Comparison of ENCODE assay signal across 1 cellular context in the genomic region with DNA sequence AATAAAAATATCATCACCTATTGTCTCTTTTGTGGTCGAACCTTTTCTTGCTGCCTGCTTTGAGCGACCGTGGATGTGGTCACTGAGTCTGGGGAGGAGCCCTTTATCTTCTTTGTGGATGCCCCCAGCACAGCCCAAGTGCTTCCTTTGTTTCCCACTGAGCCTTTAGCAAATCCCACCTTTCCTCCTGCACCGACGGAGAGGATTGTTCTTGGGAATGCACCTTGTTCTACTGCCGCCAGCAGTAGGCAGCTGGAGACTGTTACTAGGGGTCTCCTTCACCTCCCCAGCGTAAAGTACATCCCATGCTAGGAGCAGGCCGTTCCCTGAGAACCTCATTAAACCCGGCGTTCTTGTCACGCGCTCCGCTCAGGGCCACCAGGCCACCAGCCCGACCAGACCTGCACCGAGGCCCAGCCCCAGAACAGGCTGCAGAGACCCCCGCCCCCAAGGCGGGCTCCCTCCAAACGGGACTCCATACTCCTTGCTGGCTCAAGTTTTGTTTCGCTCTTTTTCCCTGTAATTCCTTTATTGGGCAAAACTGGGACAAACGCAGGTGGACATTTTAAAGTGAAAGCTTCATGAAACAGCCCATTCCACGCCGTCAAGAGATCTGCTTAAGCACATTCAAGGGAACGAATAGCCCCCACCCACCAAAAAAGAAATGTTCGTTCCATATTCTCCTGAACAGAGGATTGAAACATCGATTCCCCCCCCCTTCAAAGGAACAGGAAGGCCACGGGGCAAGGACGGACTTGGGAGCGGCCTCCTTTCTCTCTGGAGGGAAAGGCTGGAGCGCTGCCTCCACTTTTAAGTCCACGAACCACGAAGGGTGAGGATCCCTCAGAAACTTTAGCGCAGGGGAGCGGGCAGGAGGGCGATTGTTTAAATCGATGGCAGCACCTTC.
TF ChIP-seq lines count a peak whose summit lies in the region.

No MANE protein-coding gene starts in this region.

TF ChIP-seq in HepG2, 621 proteins besides CTCF, POLR2A, EP300 and RAD21 (continued from another document and continues in another):
- TF ChIP-seq, protein P1, sequence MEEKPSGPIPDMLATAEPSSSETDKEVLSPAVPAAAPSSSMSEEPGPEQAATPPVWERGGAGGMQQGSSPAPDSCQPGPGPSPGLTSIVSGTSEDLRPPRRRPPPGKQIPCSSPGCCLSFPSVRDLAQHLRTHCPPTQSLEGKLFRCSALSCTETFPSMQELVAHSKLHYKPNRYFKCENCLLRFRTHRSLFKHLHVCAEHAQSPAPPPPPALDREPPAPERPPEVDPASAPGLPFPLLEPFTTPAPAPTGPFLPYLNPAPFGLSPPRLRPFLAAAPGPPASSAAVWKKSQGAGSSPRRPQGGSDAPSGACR (CRISPR knock-in tag; IDR thresholded peaks at IDR 0.05), result 0 out of 2 replicates have a peak, but pooled peaks have one; percentile 30
- TF ChIP-seq DR1 (CRISPR knock-in tag; IDR thresholded peaks at IDR 0.05) (no peak; the same call in 1 of the 2 replicates), GLI4 (CRISPR knock-in tag; IDR thresholded peaks at IDR 0.05; ENCODE audit: borderline replicate concordance) (peak; percentile 50; the same call in 1 of the 2 replicates), ZBTB8A (CRISPR knock-in tag; IDR thresholded peaks at IDR 0.05; ENCODE audit: borderline replicate concordance, low read depth) (peak; percentile 71; the same call in 1 of the 2 replicates), ATF7 (IDR thresholded peaks at IDR 0.05) (no peak), ATF7 (CRISPR knock-in tag; IDR thresholded peaks at IDR 0.05) (0 out of 2 replicates have a peak, but pooled peaks have one; percentile 25), FOXC1 (CRISPR knock-in tag; IDR thresholded peaks at IDR 0.05; ENCODE audit: borderline replicate concordance) (peak; percentile 30; the same call in 1 of the 2 replicates), AGO1 (IDR thresholded peaks at IDR 0.05; ENCODE audit: low read depth, low read length, poor library complexity, severe bottlenecking) (no peak), HHEX (CRISPR knock-in tag; IDR thresholded peaks at IDR 0.05) (no peak), ZNF773 (CRISPR knock-in tag; IDR thresholded peaks at IDR 0.05; ENCODE audit: borderline replicate concordance) (0 out of 2 replicates have a peak, but pooled peaks have one; percentile 55), MIER2 (CRISPR knock-in tag; IDR thresholded peaks at IDR 0.05) (0 out of 2 replicates have a peak, but pooled peaks have one; percentile 17), MYNN (CRISPR knock-in tag; IDR thresholded peaks at IDR 0.05; ENCODE audit: low read depth) (no peak), ZNF619 (CRISPR knock-in tag; IDR thresholded peaks at IDR 0.05) (peak; percentile 41; the same call in 1 of the 2 replicates), MAFF (IDR thresholded peaks at IDR 0.05; ENCODE audit: low read depth, low read length) (no peak), ZSCAN9 (CRISPR knock-in tag; IDR thresholded peaks at IDR 0.05; ENCODE audit: borderline replicate concordance) (peak; percentile 71; the same call in 1 of the 2 replicates), ZNF430 (CRISPR knock-in tag; IDR thresholded peaks at IDR 0.05) (no peak), SSRP1 (CRISPR knock-in tag; IDR thresholded peaks at IDR 0.05) (no peak), SRSF9 (IDR thresholded peaks at IDR 0.05; ENCODE audit: borderline replicate concordance, insufficient read depth, low read depth, low read length, poor library complexity, severe bottlenecking) (no peak), ZNF7 (CRISPR knock-in tag; IDR thresholded peaks at IDR 0.05) (no peak), WIZ (CRISPR knock-in tag; IDR thresholded peaks at IDR 0.05) (no peak), AGO2 (optimal IDR thresholded peaks at IDR 0.05; ENCODE audit: low read depth, low read length) (no peak), REL (CRISPR knock-in tag; conservative IDR thresholded peaks at IDR 0.05) (no peak), ZBTB20 (CRISPR knock-in tag; IDR thresholded peaks at IDR 0.05; ENCODE audit: borderline replicate concordance, low read depth) (peak; percentile 63; the same call in 1 of the 2 replicates), MIXL1 (CRISPR knock-in tag; IDR thresholded peaks at IDR 0.05) (no peak; the same call in 1 of the 2 replicates), ZNF317 (CRISPR knock-in tag; IDR thresholded peaks at IDR 0.05) (no peak; the same call in 1 of the 2 replicates), IRX3 (CRISPR knock-in tag; IDR thresholded peaks at IDR 0.05; ENCODE audit: borderline replicate concordance, low read depth) (peak; percentile 41; the same call in 1 of the 2 replicates), ZC3H13 (CRISPR knock-in tag; IDR thresholded peaks at IDR 0.05) (no peak; the same call in 1 of the 2 replicates), PHF8 (CRISPR knock-in tag; IDR thresholded peaks at IDR 0.05) (peak; percentile 40; the same call in 1 of the 2 replicates)
- TF ChIP-seq, protein P2, sequence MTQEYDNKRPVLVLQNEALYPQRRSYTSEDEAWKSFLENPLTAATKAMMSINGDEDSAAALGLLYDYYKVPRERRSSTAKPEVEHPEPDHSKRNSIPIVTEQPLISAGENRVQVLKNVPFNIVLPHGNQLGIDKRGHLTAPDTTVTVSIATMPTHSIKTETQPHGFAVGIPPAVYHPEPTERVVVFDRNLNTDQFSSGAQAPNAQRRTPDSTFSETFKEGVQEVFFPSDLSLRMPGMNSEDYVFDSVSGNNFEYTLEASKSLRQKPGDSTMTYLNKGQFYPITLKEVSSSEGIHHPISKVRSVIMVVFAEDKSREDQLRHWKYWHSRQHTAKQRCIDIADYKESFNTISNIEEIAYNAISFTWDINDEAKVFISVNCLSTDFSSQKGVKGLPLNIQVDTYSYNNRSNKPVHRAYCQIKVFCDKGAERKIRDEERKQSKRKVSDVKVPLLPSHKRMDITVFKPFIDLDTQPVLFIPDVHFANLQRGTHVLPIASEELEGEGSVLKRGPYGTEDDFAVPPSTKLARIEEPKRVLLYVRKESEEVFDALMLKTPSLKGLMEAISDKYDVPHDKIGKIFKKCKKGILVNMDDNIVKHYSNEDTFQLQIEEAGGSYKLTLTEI (CRISPR knock-in tag; conservative IDR thresholded peaks at IDR 0.05), result no peak
- TF ChIP-seq, protein P3, sequence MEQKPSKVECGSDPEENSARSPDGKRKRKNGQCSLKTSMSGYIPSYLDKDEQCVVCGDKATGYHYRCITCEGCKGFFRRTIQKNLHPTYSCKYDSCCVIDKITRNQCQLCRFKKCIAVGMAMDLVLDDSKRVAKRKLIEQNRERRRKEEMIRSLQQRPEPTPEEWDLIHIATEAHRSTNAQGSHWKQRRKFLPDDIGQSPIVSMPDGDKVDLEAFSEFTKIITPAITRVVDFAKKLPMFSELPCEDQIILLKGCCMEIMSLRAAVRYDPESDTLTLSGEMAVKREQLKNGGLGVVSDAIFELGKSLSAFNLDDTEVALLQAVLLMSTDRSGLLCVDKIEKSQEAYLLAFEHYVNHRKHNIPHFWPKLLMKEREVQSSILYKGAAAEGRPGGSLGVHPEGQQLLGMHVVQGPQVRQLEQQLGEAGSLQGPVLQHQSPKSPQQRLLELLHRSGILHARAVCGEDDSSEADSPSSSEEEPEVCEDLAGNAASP (CRISPR knock-in tag; IDR thresholded peaks at IDR 0.05; ENCODE audit: borderline replicate concordance), result no peak
- TF ChIP-seq, protein P4, sequence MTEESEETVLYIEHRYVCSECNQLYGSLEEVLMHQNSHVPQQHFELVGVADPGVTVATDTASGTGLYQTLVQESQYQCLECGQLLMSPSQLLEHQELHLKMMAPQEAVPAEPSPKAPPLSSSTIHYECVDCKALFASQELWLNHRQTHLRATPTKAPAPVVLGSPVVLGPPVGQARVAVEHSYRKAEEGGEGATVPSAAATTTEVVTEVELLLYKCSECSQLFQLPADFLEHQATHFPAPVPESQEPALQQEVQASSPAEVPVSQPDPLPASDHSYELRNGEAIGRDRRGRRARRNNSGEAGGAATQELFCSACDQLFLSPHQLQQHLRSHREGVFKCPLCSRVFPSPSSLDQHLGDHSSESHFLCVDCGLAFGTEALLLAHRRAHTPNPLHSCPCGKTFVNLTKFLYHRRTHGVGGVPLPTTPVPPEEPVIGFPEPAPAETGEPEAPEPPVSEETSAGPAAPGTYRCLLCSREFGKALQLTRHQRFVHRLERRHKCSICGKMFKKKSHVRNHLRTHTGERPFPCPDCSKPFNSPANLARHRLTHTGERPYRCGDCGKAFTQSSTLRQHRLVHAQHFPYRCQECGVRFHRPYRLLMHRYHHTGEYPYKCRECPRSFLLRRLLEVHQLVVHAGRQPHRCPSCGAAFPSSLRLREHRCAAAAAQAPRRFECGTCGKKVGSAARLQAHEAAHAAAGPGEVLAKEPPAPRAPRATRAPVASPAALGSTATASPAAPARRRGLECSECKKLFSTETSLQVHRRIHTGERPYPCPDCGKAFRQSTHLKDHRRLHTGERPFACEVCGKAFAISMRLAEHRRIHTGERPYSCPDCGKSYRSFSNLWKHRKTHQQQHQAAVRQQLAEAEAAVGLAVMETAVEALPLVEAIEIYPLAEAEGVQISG (CRISPR knock-in tag; IDR thresholded peaks at IDR 0.05), result peak; percentile 50; the same call in 1 of the 2 replicates
- TF ChIP-seq, protein P5, sequence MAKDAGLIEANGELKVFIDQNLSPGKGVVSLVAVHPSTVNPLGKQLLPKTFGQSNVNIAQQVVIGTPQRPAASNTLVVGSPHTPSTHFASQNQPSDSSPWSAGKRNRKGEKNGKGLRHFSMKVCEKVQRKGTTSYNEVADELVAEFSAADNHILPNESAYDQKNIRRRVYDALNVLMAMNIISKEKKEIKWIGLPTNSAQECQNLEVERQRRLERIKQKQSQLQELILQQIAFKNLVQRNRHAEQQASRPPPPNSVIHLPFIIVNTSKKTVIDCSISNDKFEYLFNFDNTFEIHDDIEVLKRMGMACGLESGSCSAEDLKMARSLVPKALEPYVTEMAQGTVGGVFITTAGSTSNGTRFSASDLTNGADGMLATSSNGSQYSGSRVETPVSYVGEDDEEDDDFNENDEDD (CRISPR knock-in tag; IDR thresholded peaks at IDR 0.05; ENCODE audit: borderline replicate concordance), result no peak
- TF ChIP-seq, protein P6, sequence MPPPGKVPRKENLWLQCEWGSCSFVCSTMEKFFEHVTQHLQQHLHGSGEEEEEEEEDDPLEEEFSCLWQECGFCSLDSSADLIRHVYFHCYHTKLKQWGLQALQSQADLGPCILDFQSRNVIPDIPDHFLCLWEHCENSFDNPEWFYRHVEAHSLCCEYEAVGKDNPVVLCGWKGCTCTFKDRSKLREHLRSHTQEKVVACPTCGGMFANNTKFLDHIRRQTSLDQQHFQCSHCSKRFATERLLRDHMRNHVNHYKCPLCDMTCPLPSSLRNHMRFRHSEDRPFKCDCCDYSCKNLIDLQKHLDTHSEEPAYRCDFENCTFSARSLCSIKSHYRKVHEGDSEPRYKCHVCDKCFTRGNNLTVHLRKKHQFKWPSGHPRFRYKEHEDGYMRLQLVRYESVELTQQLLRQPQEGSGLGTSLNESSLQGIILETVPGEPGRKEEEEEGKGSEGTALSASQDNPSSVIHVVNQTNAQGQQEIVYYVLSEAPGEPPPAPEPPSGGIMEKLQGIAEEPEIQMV (CRISPR knock-in tag; IDR thresholded peaks at IDR 0.05; ENCODE audit: low read depth), result no peak
- TF ChIP-seq, protein P7, sequence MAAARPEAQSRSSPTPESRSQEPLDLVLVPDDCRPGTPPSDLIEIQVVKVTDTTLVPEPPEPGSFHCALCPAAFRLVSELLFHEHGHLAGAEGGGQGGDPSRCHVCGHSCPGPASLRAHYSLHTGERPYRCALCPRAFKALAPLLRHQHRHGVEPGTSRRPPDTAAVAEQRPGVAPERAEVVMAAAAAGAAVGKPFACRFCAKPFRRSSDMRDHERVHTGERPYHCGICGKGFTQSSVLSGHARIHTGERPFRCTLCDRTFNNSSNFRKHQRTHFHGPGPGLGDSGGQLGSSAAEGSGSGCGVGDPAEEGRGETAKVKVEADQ (CRISPR knock-in tag; IDR thresholded peaks at IDR 0.05; ENCODE audit: borderline replicate concordance), result no peak; the same call in 1 of the 2 replicates
- TF ChIP-seq, protein P8, sequence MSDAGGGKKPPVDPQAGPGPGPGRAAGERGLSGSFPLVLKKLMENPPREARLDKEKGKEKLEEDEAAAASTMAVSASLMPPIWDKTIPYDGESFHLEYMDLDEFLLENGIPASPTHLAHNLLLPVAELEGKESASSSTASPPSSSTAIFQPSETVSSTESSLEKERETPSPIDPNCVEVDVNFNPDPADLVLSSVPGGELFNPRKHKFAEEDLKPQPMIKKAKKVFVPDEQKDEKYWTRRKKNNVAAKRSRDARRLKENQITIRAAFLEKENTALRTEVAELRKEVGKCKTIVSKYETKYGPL (CRISPR knock-in tag; IDR thresholded peaks at IDR 0.05), result no peak
- TF ChIP-seq, protein P9, sequence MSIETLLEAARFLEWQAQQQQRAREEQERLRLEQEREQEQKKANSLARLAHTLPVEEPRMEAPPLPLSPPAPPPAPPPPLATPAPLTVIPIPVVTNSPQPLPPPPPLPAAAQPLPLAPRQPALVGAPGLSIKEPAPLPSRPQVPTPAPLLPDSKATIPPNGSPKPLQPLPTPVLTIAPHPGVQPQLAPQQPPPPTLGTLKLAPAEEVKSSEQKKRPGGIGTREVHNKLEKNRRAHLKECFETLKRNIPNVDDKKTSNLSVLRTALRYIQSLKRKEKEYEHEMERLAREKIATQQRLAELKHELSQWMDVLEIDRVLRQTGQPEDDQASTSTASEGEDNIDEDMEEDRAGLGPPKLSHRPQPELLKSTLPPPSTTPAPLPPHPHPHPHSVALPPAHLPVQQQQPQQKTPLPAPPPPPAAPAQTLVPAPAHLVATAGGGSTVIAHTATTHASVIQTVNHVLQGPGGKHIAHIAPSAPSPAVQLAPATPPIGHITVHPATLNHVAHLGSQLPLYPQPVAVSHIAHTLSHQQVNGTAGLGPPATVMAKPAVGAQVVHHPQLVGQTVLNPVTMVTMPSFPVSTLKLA (IDR thresholded peaks at IDR 0.05), result no peak
- TF ChIP-seq, protein P10, sequence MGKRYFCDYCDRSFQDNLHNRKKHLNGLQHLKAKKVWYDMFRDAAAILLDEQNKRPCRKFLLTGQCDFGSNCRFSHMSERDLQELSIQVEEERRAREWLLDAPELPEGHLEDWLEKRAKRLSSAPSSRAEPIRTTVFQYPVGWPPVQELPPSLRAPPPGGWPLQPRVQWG (CRISPR knock-in tag; IDR thresholded peaks at IDR 0.05; ENCODE audit: borderline replicate concordance, low read depth), result no peak
- TF ChIP-seq, protein P11, sequence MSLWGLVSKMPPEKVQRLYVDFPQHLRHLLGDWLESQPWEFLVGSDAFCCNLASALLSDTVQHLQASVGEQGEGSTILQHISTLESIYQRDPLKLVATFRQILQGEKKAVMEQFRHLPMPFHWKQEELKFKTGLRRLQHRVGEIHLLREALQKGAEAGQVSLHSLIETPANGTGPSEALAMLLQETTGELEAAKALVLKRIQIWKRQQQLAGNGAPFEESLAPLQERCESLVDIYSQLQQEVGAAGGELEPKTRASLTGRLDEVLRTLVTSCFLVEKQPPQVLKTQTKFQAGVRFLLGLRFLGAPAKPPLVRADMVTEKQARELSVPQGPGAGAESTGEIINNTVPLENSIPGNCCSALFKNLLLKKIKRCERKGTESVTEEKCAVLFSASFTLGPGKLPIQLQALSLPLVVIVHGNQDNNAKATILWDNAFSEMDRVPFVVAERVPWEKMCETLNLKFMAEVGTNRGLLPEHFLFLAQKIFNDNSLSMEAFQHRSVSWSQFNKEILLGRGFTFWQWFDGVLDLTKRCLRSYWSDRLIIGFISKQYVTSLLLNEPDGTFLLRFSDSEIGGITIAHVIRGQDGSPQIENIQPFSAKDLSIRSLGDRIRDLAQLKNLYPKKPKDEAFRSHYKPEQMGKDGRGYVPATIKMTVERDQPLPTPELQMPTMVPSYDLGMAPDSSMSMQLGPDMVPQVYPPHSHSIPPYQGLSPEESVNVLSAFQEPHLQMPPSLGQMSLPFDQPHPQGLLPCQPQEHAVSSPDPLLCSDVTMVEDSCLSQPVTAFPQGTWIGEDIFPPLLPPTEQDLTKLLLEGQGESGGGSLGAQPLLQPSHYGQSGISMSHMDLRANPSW (CRISPR knock-in tag; IDR thresholded peaks at IDR 0.05; ENCODE audit: borderline replicate concordance), result no peak
- TF ChIP-seq, protein P12, sequence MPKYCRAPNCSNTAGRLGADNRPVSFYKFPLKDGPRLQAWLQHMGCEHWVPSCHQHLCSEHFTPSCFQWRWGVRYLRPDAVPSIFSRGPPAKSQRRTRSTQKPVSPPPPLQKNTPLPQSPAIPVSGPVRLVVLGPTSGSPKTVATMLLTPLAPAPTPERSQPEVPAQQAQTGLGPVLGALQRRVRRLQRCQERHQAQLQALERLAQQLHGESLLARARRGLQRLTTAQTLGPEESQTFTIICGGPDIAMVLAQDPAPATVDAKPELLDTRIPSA (CRISPR knock-in tag; IDR thresholded peaks at IDR 0.05; ENCODE audit: borderline replicate concordance), result no peak
